ENCODE assay signal across 7 cellular contexts in the genomic region with DNA sequence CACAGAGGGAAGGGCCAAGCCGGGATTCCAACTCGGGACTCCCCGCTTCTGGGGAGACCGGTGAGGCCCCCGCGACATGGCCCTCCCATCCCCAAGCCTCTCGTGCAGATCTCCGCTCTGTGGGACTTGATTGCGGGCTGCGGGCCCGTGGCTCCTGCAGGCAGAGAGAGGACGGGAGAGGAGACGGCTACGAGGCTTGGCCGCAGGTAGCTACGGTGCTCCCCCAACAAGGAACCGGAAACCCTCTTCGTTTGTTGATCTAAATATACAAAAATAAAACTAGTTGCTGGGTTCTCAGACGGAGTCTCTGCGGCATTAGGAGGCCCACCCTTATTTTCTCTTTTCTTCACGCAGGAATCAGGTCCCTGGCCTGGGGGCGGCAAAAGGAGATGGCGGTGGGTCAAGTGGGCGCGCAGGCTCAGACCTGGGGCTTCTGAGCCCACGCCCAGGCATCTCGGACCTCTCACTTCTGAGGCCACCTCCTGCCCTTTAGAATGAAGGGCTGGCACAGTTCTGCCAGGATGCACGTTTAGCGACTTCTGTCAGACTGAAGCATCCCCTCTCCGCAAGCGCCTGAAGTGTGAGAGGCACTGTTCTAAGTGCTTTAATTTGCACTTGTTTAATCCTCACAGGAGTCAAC. TPM values are rescaled to one million over a fixed set of nuclear protein-coding genes. Genes with fewer than 3 reads are reported as not detected.
DNase-seq lines count a peak whose midpoint lies in the region; ATAC-seq and TF ChIP-seq lines count a peak whose summit lies in the region.

No MANE protein-coding gene starts in this region.

- H3K36me3 ChIP-seq in mammary epithelial cell (ENCODE audit: insufficient read depth, low read length) (no peaks in the 10 kb centered on the region), right lobe of liver (no peaks in the 10 kb centered on the region), subcutaneous abdominal adipose tissue (ENCODE audit: control insufficient read depth in 5 of 5, insufficient read depth in 5 of 5, low read length in 5 of 5) (no peaks in the 10 kb centered on the region)

- dilution Hi-C loops in mammary epithelial cell (cut with HindIII; ENCODE audit: low sequenced_read_pairs) = no loop called here

- H3K27ac ChIP-seq in RWPE1 (peak overlapping the region; percentile 92), mammary epithelial cell (ENCODE audit: insufficient read depth, low read depth, low read length) (peak overlapping the region; percentile 70), right lobe of liver (peak overlapping the region; percentile 82 to 90 (median 87)), subcutaneous abdominal adipose tissue (ENCODE audit: low read depth, low read length) (no peak overlapping the region)

- TF ChIP-seq CTCF in RWPE1 (conservative IDR thresholded peaks at IDR 0.05; ENCODE audit: low read depth) = no peak
- no peak for TF ChIP-seq CTCF in mammary epithelial cell (conservative IDR thresholded peaks at IDR 0.05 in 1 of 2, IDR thresholded peaks at IDR 0.05 in 1 of 2; ENCODE audit: extremely low read depth in 1 of 2, insufficient read depth in 1 of 2, low read depth in 1 of 2, low read length in 2 of 2)
- TF ChIP-seq CTCF in right lobe of liver (IDR thresholded peaks at IDR 0.05) = no peak

- H3K4me1 ChIP-seq in mammary epithelial cell (ENCODE audit: insufficient read depth, low read length) = peaks cover 21% of the 10 kb centered on the region
- peaks cover 0 to 14% (median 7%) of the 10 kb centered on the region in 4 donors for H3K4me1 ChIP-seq in right lobe of liver
- H3K4me1 ChIP-seq in subcutaneous abdominal adipose tissue (ENCODE audit: control insufficient read depth in 5 of 5, insufficient read depth in 5 of 5, low read length in 5 of 5) = peaks cover 2 to 17% (median 17%) of the 10 kb centered on the region in 5 donors

- peaks cover 27% of the 10 kb centered on the region for H3K79me2 ChIP-seq in mammary epithelial cell (ENCODE audit: insufficient read depth, low read length)

- H2AFZ ChIP-seq in mammary epithelial cell (ENCODE audit: low read depth, low read length) = peak overlapping the region; percentile 94

- no peak for DNase-seq in RWPE1 (ENCODE audit: low spot score)
- DNase-seq in mammary epithelial cell = no peak
- no peak for DNase-seq in right lobe of liver
- DNase-seq in HK-2 (ENCODE audit: unreplicated experiment) = no peak

- POLR2A ChIA-PET in RWPE1 (lab: Yijun Ruan, JAX; ENCODE audit: low non-redundant PET) = interaction anchor here (0.7 to 1.0 kb wide), 2 partner anchors 8 to 10 kb away, joined by 3 read pairs; no protein-coding TSS in a partner anchor

- 18% methylated on average over 23 of the region's 31 CpGs for WGBS in mammary epithelial cell (ENCODE audit: low coverage, missing lambda C conversion rate)
- WGBS in right lobe of liver (ENCODE audit: insufficient coverage, low coverage, low lambda C conversion rate, missing lambda C conversion rate) = 34% methylated on average over 13 of the region's 31 CpGs

- H3K4me3 ChIP-seq in mammary epithelial cell (replicated peaks in 1 of 3; ENCODE audit: insufficient read depth in 1 of 3, low read depth in 2 of 3, low read length in 3 of 3) (peak overlapping the region; percentile 72 to 95 (median 95)), right lobe of liver (peak overlapping the region; percentile 62 to 69 (median 67)), subcutaneous abdominal adipose tissue (ENCODE audit: low read depth in 1 of 5, low read length in 5 of 5) (peak overlapping the region; percentile 59 to 90 (median 83))

- BruUV-seq in mammary epithelial cell (replicated peaks; lab: Mats Ljungman, UMichigan) = no TSS peak

- peak overlapping the region; percentile 99 for H3K4me2 ChIP-seq in mammary epithelial cell (ENCODE audit: insufficient read depth, low read depth, low read length)

- ATAC-seq in GM18907 (IDR thresholded peaks at IDR 0.05; ENCODE audit: unreplicated experiment) = peak; percentile 39
- ATAC-seq in HG02870 (IDR thresholded peaks at IDR 0.05; ENCODE audit: unreplicated experiment) = peak; percentile 31
- ATAC-seq in right lobe of liver = peak; percentile 1 to 14 (median 6)

- intact Hi-C loops in mammary epithelial cell (cut with micrococcal nuclease) (no loop called here), right lobe of liver (cut with DNase I) (no loop called here)

- CTCF ChIA-PET in RWPE1 (lab: Yijun Ruan, JAX) (no interaction called here), mammary epithelial cell (lab: Charles Lee; ENCODE audit: low non-redundant PET) (interaction anchor here (1.1 kb wide), 1 partner anchor 28 kb away, joined by 11 read pairs; no protein-coding TSS in a partner anchor)

- H3K9me3 ChIP-seq in mammary epithelial cell (replicated peaks; ENCODE audit: insufficient read depth, low read length) (no peaks in the 10 kb centered on the region), right lobe of liver (no peaks in the 10 kb centered on the region), subcutaneous abdominal adipose tissue (ENCODE audit: control insufficient read depth in 5 of 5, low read length in 5 of 5) (no peaks in the 10 kb centered on the region)

- TF ChIP-seq POLR2A in right lobe of liver (IDR thresholded peaks at IDR 0.05) = no peak

- H4K20me1 ChIP-seq in mammary epithelial cell (ENCODE audit: insufficient read depth, low read length) = no peaks in the 10 kb centered on the region

- H3K27me3 ChIP-seq in mammary epithelial cell (ENCODE audit: insufficient read depth, low read length) (no peaks in the 10 kb centered on the region), right lobe of liver (no peaks in the 10 kb centered on the region), subcutaneous abdominal adipose tissue (ENCODE audit: control insufficient read depth in 5 of 5, insufficient read depth in 4 of 5, low read length in 5 of 5) (no peaks in the 10 kb centered on the region)

- in situ Hi-C loops in mammary epithelial cell (cut with MboI; ENCODE audit: low sequenced_read_pairs in 2 of 2) = no loop called here

- peak overlapping the region; percentile 86 for H3K9ac ChIP-seq in mammary epithelial cell (ENCODE audit: insufficient read depth, low read length)
- peak overlapping the region; percentile 4 to 77 (median 54) for H3K9ac ChIP-seq in subcutaneous abdominal adipose tissue (ENCODE audit: low read length in 5 of 5)

RNA-seq across cellular contexts. Expression of a gene that starts 10.9 kb away (rescaled TPM):
- total RNA-seq in mammary epithelial cell (10 to 100 TPM; 35.5 to 38.3 TPM), right lobe of liver (10 to 100 TPM; 11.1 to 34.5 (median 16.5) TPM)
- 36.8 TPM for polyA plus RNA-seq in mammary epithelial cell
- 19.7 TPM for polyA minus RNA-seq in mammary epithelial cell
